In genomic region chr22:44289429-44290171, GRCh38 we compare ENCODE assay signal across 15 cellular contexts. TPM values are rescaled to one million over a fixed set of nuclear protein-coding genes. Genes with fewer than 3 reads are reported as not detected.
A peak's percentile ranks its signal among the peaks of the same experiment; 100 is the strongest.
DNase-seq lines count a peak whose midpoint lies in the region; ATAC-seq and TF ChIP-seq lines count a peak whose summit lies in the region.
"Had no signal": no experiment of that assay in that cellular context is flagged by ENCODE, and none has a peak within 500 bp of the region (broad histone marks: within the 10 kb centered on the region; RNA-seq: fewer than 3 reads in every experiment).

No MANE protein-coding gene starts in this region.

- no peak overlapping the region for H3K4me3 Mint-ChIP-seq in WTC11
- H3K4me3 Mint-ChIP-seq: T-helper 1 cell treated with Interleukin-12 subunit alpha and Interleukin-12 subunit beta and Interleukin-4 antibody, amounts not matched to agents 30 μg/mL and 1 μg/mL, for 36 hours had no signal

- peak; percentile 12; the same call in 1 of the 2 replicates for ATAC-seq in WTC11
- peak; percentile 47 for ATAC-seq in sciatic nerve
- ATAC-seq in HG03354 (IDR thresholded peaks at IDR 0.05; ENCODE audit: poor library complexity, severe bottlenecking, unreplicated experiment) = no peak
- ATAC-seq in GM21825 (IDR thresholded peaks at IDR 0.05; ENCODE audit: unreplicated experiment) = no peak

- peaks cover 43% of the 10 kb centered on the region for H3K4me1 Mint-ChIP-seq in WTC11

- POLR2A ChIA-PET in WTC11 (lab: Charles Lee) = no interaction called here

- CTCF ChIA-PET in WTC11 (lab: Charles Lee) = interaction anchor here (1.1 to 1.7 kb wide), 3 partner anchors 12 to 296 kb away, joined by 4 to 7 read pairs (median 6); no protein-coding TSS in a partner anchor

- peaks cover 9% of the 10 kb centered on the region for H3K9me3 Mint-ChIP-seq in WTC11
- H3K9me3 Mint-ChIP-seq: activated T-helper 2 cell treated with anti-CD3 and anti-CD28 coated beads, Interferon-gamma antibody, Interleukin-2, Interleukin-4, amounts not matched to agents 10 μg/mL and 5 μg/mL and 100 μg/mL, durations not matched to agents 14 hours and 24 hours and 36 hours had no signal

- TF ChIP-seq CTCF in WTC11 (IDR thresholded peaks at IDR 0.05) = no peak

- peak; percentile 80 for DNase-seq in ELF-1 (ENCODE audit: low read depth, low spot score)
- DNase-seq in WTC11 (ENCODE audit: low spot score) = no peak
- DNase-seq in iPS-NIHi7 (ENCODE audit: extremely low spot score) = peak; percentile 60
- no peak for DNase-seq in sciatic nerve (ENCODE audit: low spot score)
- no peak for DNase-seq in T-helper 2 cell
- DNase-seq in activated CD4-positive, alpha-beta T cell treated with anti-CD3 and anti-CD28 coated beads for 48 hours = no peak
- DNase-seq: hypothalamus; NCI-H1694; NCI-H446 treated with DMSO at 0.1 percent for 48 hours; stimulated activated CD4-positive, alpha-beta T cell treated with anti-CD3 and anti-CD28 coated beads, Interleukin-4, amount 100 ng/mL, for 4 hours; stimulated activated CD8-positive, alpha-beta memory T cell treated with anti-CD3 and anti-CD28 coated beads, Interleukin-4, amount 100 ng/mL, for 48 hours had no signal

- intact Hi-C loops in sciatic nerve (cut with DNase I) = no loop called here

- peaks cover 8% of the 10 kb centered on the region for H3K36me3 Mint-ChIP-seq in WTC11

- H3K27ac Mint-ChIP-seq in WTC11 = peak overlapping the region; percentile 73; the same call in 1 of the 2 replicates
- H3K27ac Mint-ChIP-seq: activated T-helper 2 cell treated with anti-CD3 and anti-CD28 coated beads, Interferon-gamma antibody, Interleukin-2, Interleukin-4, amounts not matched to agents 10 μg/mL and 5 μg/mL and 100 μg/mL, durations not matched to agents 14 hours and 24 hours and 36 hours; T-helper 1 cell treated with Interleukin-12 subunit alpha and Interleukin-12 subunit beta and Interleukin-4 antibody, amounts not matched to agents 30 μg/mL and 1 μg/mL, for 36 hours had no signal

- no peaks in the 10 kb centered on the region for H3K27me3 Mint-ChIP-seq in WTC11 (ENCODE audit: low read depth)

TF ChIP-seq in WTC11, 78 proteins besides CTCF, POLR2A, EP300 and RAD21:
- TF ChIP-seq NFE2L1 (CRISPR knock-in tag; IDR thresholded peaks at IDR 0.05) (no peak), NR1H2 (CRISPR knock-in tag; IDR thresholded peaks at IDR 0.05) (no peak), ZNF671 (CRISPR knock-in tag; IDR thresholded peaks at IDR 0.05) (no peak), FOXP1 (CRISPR knock-in tag; IDR thresholded peaks at IDR 0.05; ENCODE audit: borderline replicate concordance) (no peak), ATF3 (CRISPR knock-in tag; conservative IDR thresholded peaks at IDR 0.05) (no peak), ARID4B (CRISPR knock-in tag; IDR thresholded peaks at IDR 0.05; ENCODE audit: borderline replicate concordance) (no peak), KAT7 (CRISPR knock-in tag; IDR thresholded peaks at IDR 0.05; ENCODE audit: borderline replicate concordance) (no peak), ZBTB43 (CRISPR knock-in tag; IDR thresholded peaks at IDR 0.05) (no peak), HMGA2 (CRISPR knock-in tag; IDR thresholded peaks at IDR 0.05) (no peak), CREM (CRISPR knock-in tag; IDR thresholded peaks at IDR 0.05) (no peak), ZNF532 (CRISPR knock-in tag; IDR thresholded peaks at IDR 0.05; ENCODE audit: borderline replicate concordance) (no peak), JAZF1 (CRISPR knock-in tag; IDR thresholded peaks at IDR 0.05) (no peak)

RNA-seq across cellular contexts. Expression of gene SHISAL1, which starts 23.2 kb away (rescaled TPM):
- total RNA-seq in WTC11 (2021) (1.8 to 2.7 TPM (median 1.8 TPM) in 3 replicates), sciatic nerve (2.1 TPM)
- total RNA-seq: activated T-helper 2 cell treated with anti-CD3 and anti-CD28 coated beads, Interferon-gamma antibody, Interleukin-2, Interleukin-4, amounts not matched to agents 10 μg/mL and 5 μg/mL and 100 μg/mL, durations not matched to agents 14 hours and 24 hours and 36 hours had no signal

Comparison
In these comparisons a context has a peak if more than half of its experiments do, and no peak if none do; other contexts are left out.
1. DNase-seq: peak in ELF-1 (single experiment) and iPS-NIHi7 (single experiment); none in WTC11 (single experiment), sciatic nerve (single experiment), T-helper 2 cell (0 of 5) and activated CD4-positive, alpha-beta T cell treated with anti-CD3 and anti-CD28 coated beads for 48 hours (single experiment).
2. ATAC-seq: peak in WTC11 (single experiment) and sciatic nerve (single experiment); none in HG03354 (single experiment) and GM21825 (single experiment).